1 cellular context compared by ENCODE assay signal in genomic region chr16:75264531-75264998, GRCh38.
TF ChIP-seq lines count a peak whose summit lies in the region.

No MANE protein-coding gene starts in this region.

TF ChIP-seq in HCT116, 20 proteins besides CTCF, POLR2A, EP300 and RAD21 (continued from another document):
- TF ChIP-seq, protein P1, sequence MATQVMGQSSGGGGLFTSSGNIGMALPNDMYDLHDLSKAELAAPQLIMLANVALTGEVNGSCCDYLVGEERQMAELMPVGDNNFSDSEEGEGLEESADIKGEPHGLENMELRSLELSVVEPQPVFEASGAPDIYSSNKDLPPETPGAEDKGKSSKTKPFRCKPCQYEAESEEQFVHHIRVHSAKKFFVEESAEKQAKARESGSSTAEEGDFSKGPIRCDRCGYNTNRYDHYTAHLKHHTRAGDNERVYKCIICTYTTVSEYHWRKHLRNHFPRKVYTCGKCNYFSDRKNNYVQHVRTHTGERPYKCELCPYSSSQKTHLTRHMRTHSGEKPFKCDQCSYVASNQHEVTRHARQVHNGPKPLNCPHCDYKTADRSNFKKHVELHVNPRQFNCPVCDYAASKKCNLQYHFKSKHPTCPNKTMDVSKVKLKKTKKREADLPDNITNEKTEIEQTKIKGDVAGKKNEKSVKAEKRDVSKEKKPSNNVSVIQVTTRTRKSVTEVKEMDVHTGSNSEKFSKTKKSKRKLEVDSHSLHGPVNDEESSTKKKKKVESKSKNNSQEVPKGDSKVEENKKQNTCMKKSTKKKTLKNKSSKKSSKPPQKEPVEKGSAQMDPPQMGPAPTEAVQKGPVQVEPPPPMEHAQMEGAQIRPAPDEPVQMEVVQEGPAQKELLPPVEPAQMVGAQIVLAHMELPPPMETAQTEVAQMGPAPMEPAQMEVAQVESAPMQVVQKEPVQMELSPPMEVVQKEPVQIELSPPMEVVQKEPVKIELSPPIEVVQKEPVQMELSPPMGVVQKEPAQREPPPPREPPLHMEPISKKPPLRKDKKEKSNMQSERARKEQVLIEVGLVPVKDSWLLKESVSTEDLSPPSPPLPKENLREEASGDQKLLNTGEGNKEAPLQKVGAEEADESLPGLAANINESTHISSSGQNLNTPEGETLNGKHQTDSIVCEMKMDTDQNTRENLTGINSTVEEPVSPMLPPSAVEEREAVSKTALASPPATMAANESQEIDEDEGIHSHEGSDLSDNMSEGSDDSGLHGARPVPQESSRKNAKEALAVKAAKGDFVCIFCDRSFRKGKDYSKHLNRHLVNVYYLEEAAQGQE (IDR thresholded peaks at IDR 0.05; ENCODE audit: low read depth): no peak
- TF ChIP-seq POLR2AphosphoS5 (IDR thresholded peaks at IDR 0.05; ENCODE audit: low read depth, low read length) (no peak), JUND (IDR thresholded peaks at IDR 0.05) (no peak), SP1 (IDR thresholded peaks at IDR 0.05; ENCODE audit: low read depth) (no peak), SRF (IDR thresholded peaks at IDR 0.05; ENCODE audit: low read depth) (no peak), SIN3A (IDR thresholded peaks at IDR 0.05; ENCODE audit: low read depth) (no peak), ELF1 (IDR thresholded peaks at IDR 0.05; ENCODE audit: borderline replicate concordance, low read depth) (no peak)
TF ChIP-seq in HCT116: peak in this region for 0.
